Comparison of ENCODE assay signal across 8 cellular contexts in genomic region chr19:660793-661426, GRCh38. TPM values are rescaled to one million over a fixed set of nuclear protein-coding genes. Genes with fewer than 3 reads are reported as not detected.
DNase-seq lines count a peak whose midpoint lies in the region; ATAC-seq and TF ChIP-seq lines count a peak whose summit lies in the region.

No MANE protein-coding gene starts in this region.

- peak overlapping the region; percentile 73 for H3K4me3 ChIP-seq in AG09309 (ENCODE audit: control insufficient read depth, low read depth, low read length)
- peak overlapping the region; percentile 88 for H3K4me3 ChIP-seq in Jurkat, Clone E6-1 (ENCODE audit: low read length)

- H3K9me3 Mint-ChIP-seq in chondrocyte (ENCODE audit: low read depth): no peaks in the 10 kb centered on the region

- H3K36me3 Mint-ChIP-seq in chondrocyte (ENCODE audit: low read depth): no peaks in the 10 kb centered on the region

- no peaks in the 10 kb centered on the region for H3K27me3 Mint-ChIP-seq in chondrocyte (ENCODE audit: low read depth)

- peak overlapping the region; percentile 63 for H3K27ac Mint-ChIP-seq in chondrocyte (ENCODE audit: unreplicated experiment)

- DNase-seq in AG09309 (ENCODE audit: low read depth) (no peak), chondrocyte (ENCODE audit: low spot score) (no peak), myocyte (ENCODE audit: low read depth) (peak; percentile 40), cerebellar cortex (ENCODE audit: low spot score) (no peak), DMS53 (lab: John Stamatoyannopoulos, UW) (no peak)
- no peak for DNase-seq in Jurkat, Clone E6-1 (ENCODE audit: low read depth, low spot score)

- ATAC-seq in HG03342 (IDR thresholded peaks at IDR 0.05; ENCODE audit: unreplicated experiment) (no peak), GM19463 (IDR thresholded peaks at IDR 0.05; ENCODE audit: unreplicated experiment) (no peak)

- peaks cover 40% of the 10 kb centered on the region for H3K4me1 Mint-ChIP-seq in chondrocyte (ENCODE audit: low read depth)

- H3K4me3 Mint-ChIP-seq in chondrocyte (ENCODE audit: unreplicated experiment): peak overlapping the region; percentile 78

- TF ChIP-seq CTCF in AG09309 (IDR thresholded peaks at IDR 0.05; ENCODE audit: control insufficient read depth, insufficient read depth, low read depth, low read length, missing control alignments): no peak
- TF ChIP-seq CTCF in chondrocyte (IDR thresholded peaks at IDR 0.05): no peak

RNA-seq across cellular contexts. Expression of gene RNF126, which starts 2.1 kb away (rescaled TPM):
- 66.0 TPM for polyA plus RNA-seq in Jurkat, Clone E6-1 (2012; ENCODE audit: insufficient read depth, insufficient read length)
- total RNA-seq in chondrocyte: 29.3 to 36.3 TPM (median 29.5 TPM) in 3 replicates
- 86.4 and 94.6 TPM in 2 replicates for total RNA-seq in myocyte
- 77.1 TPM for polyA plus RNA-seq in myocyte (2012)

RNA-seq across cellular contexts. Expression of gene FSTL3, which starts 15.3 kb away (rescaled TPM):
- 5.1 TPM for polyA plus RNA-seq in Jurkat, Clone E6-1 (2012; ENCODE audit: insufficient read depth, insufficient read length)
- total RNA-seq in chondrocyte (267 to 316 TPM (median 312 TPM) in 3 replicates), myocyte (157 and 175 TPM in 2 replicates)
- 372 TPM for polyA plus RNA-seq in myocyte (2012)

RNA-seq across cellular contexts. Expression of gene FGF22, which starts 21.2 kb away (rescaled TPM):
- polyA plus RNA-seq in Jurkat, Clone E6-1 (2012; ENCODE audit: insufficient read depth, insufficient read length): 0.74 TPM
- total RNA-seq in chondrocyte (not detected in 3 replicates), myocyte (0.16 and 0.21 TPM in 2 replicates)
- 0.61 TPM for polyA plus RNA-seq in myocyte (2012)

RNA-seq across cellular contexts. Expression of gene POLRMT, which starts 27.6 kb away (rescaled TPM):
- 112 TPM for polyA plus RNA-seq in Jurkat, Clone E6-1 (2012; ENCODE audit: insufficient read depth, insufficient read length)
- total RNA-seq in chondrocyte (27.3 to 35.8 TPM (median 35.5 TPM) in 3 replicates), myocyte (47.7 and 54.3 TPM in 2 replicates)
- polyA plus RNA-seq in myocyte (2012): 64.9 TPM

RNA-seq across cellular contexts. Expression of gene PRSS57, which starts 34.3 kb away (rescaled TPM):
- polyA plus RNA-seq in Jurkat, Clone E6-1 (2012; ENCODE audit: insufficient read depth, insufficient read length): 1.2 TPM
- total RNA-seq in chondrocyte (not detected in 3 replicates), myocyte (not detected in 2 replicates)
- not detected for polyA plus RNA-seq in myocyte (2012)
